1 cellular context compared by ENCODE assay signal in genomic region chr14:24215495-24216344, GRCh38.
TF ChIP-seq lines count a peak whose summit lies in the region.

Gene MDP1 (minus strand): TSS chr14:24216066. CDS start chr14:24215955, 111 bp downstream.

TF ChIP-seq in HepG2, 621 proteins besides CTCF, POLR2A, EP300 and RAD21 (continued from another document):
- TF ChIP-seq KLF12 (CRISPR knock-in tag; IDR thresholded peaks at IDR 0.05; ENCODE audit: borderline replicate concordance): peak; percentile 99
- TF ChIP-seq MIXL1 (CRISPR knock-in tag; IDR thresholded peaks at IDR 0.05): peak; percentile 96
- TF ChIP-seq, protein P1, sequence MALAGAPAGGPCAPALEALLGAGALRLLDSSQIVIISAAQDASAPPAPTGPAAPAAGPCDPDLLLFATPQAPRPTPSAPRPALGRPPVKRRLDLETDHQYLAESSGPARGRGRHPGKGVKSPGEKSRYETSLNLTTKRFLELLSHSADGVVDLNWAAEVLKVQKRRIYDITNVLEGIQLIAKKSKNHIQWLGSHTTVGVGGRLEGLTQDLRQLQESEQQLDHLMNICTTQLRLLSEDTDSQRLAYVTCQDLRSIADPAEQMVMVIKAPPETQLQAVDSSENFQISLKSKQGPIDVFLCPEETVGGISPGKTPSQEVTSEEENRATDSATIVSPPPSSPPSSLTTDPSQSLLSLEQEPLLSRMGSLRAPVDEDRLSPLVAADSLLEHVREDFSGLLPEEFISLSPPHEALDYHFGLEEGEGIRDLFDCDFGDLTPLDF (CRISPR knock-in tag; IDR thresholded peaks at IDR 0.05): no peak; the same call in 1 of the 2 replicates
- peak; percentile 99 for TF ChIP-seq RBM22 (optimal IDR thresholded peaks at IDR 0.05; ENCODE audit: low read length)
- peak; percentile 88; the same call in 1 of the 2 replicates for TF ChIP-seq ZNF552 (CRISPR knock-in tag; IDR thresholded peaks at IDR 0.05; ENCODE audit: borderline replicate concordance)
- TF ChIP-seq, protein P2, sequence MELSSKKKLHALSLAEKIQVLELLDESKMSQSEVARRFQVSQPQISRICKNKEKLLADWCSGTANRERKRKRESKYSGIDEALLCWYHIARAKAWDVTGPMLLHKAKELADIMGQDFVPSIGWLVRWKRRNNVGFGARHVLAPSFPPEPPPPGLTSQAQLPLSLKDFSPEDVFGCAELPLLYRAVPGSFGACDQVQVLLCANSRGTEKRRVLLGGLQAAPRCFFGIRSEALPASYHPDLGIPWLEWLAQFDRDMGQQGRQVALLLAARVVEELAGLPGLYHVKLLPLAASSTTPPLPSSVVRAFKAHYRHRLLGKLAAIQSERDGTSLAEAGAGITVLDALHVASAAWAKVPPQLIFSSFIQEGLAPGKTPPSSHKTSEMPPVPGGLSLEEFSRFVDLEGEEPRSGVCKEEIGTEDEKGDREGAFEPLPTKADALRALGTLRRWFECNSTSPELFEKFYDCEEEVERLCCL (CRISPR knock-in tag; IDR thresholded peaks at IDR 0.05; ENCODE audit: borderline replicate concordance): peak; percentile 96
- peak; percentile 94; the same call in 2 of the 3 replicates for TF ChIP-seq MXI1 (IDR thresholded peaks at IDR 0.05; ENCODE audit: borderline replicate concordance, low read depth, low read length)
- TF ChIP-seq MTA3 (CRISPR knock-in tag; IDR thresholded peaks at IDR 0.05): 0 out of 2 replicates have a peak, but pooled peaks have one; percentile 13
- peak; percentile 95; the same call in 1 of the 2 replicates for TF ChIP-seq MYNN (CRISPR knock-in tag; IDR thresholded peaks at IDR 0.05; ENCODE audit: low read depth)
- no peak for TF ChIP-seq ZNF367 (CRISPR knock-in tag; IDR thresholded peaks at IDR 0.05; ENCODE audit: borderline replicate concordance)
- peak; percentile 100 for TF ChIP-seq ZNF350 (CRISPR knock-in tag; IDR thresholded peaks at IDR 0.05; ENCODE audit: borderline replicate concordance, low read depth)
- no peak for TF ChIP-seq MAFF (IDR thresholded peaks at IDR 0.05; ENCODE audit: low read depth, low read length)
- peak; percentile 98 for TF ChIP-seq STAT6 (CRISPR knock-in tag; IDR thresholded peaks at IDR 0.05; ENCODE audit: borderline replicate concordance)
- TF ChIP-seq, protein P3, sequence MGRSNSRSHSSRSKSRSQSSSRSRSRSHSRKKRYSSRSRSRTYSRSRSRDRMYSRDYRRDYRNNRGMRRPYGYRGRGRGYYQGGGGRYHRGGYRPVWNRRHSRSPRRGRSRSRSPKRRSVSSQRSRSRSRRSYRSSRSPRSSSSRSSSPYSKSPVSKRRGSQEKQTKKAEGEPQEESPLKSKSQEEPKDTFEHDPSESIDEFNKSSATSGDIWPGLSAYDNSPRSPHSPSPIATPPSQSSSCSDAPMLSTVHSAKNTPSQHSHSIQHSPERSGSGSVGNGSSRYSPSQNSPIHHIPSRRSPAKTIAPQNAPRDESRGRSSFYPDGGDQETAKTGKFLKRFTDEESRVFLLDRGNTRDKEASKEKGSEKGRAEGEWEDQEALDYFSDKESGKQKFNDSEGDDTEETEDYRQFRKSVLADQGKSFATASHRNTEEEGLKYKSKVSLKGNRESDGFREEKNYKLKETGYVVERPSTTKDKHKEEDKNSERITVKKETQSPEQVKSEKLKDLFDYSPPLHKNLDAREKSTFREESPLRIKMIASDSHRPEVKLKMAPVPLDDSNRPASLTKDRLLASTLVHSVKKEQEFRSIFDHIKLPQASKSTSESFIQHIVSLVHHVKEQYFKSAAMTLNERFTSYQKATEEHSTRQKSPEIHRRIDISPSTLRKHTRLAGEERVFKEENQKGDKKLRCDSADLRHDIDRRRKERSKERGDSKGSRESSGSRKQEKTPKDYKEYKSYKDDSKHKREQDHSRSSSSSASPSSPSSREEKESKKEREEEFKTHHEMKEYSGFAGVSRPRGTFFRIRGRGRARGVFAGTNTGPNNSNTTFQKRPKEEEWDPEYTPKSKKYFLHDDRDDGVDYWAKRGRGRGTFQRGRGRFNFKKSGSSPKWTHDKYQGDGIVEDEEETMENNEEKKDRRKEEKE (IDR thresholded peaks at IDR 0.05): no peak
- peak; percentile 97 for TF ChIP-seq SSRP1 (CRISPR knock-in tag; IDR thresholded peaks at IDR 0.05)
- TF ChIP-seq RAD51 (IDR thresholded peaks at IDR 0.05; ENCODE audit: borderline replicate concordance): no peak
- TF ChIP-seq PHF8 (CRISPR knock-in tag; IDR thresholded peaks at IDR 0.05): peak; percentile 99
- TF ChIP-seq PAF1 (CRISPR knock-in tag; IDR thresholded peaks at IDR 0.05): peak; percentile 90
- TF ChIP-seq GATA4 (IDR thresholded peaks at IDR 0.05; ENCODE audit: borderline replicate concordance, low read depth): peak; percentile 88; the same call in 1 of the 2 replicates
- TF ChIP-seq ZNF18 (CRISPR knock-in tag; IDR thresholded peaks at IDR 0.05; ENCODE audit: insufficient replicate concordance): peak; percentile 92
- no peak; the same call in 1 of the 2 replicates for TF ChIP-seq TBP (CRISPR knock-in tag; IDR thresholded peaks at IDR 0.05)
- no peak for TF ChIP-seq JDP2 (CRISPR knock-in tag; IDR thresholded peaks at IDR 0.05; ENCODE audit: borderline replicate concordance)
- peak; percentile 85 for TF ChIP-seq SP5 (CRISPR knock-in tag; IDR thresholded peaks at IDR 0.05; ENCODE audit: borderline replicate concordance, low read depth)
- peak; percentile 99 for TF ChIP-seq ZNF766 (CRISPR knock-in tag; IDR thresholded peaks at IDR 0.05; ENCODE audit: borderline replicate concordance)
- TF ChIP-seq ZNF562 (CRISPR knock-in tag; IDR thresholded peaks at IDR 0.05; ENCODE audit: borderline replicate concordance): no peak; the same call in 1 of the 2 replicates
- TF ChIP-seq ZMYM4 (CRISPR knock-in tag; IDR thresholded peaks at IDR 0.05): peak; percentile 99
- peak; percentile 99 for TF ChIP-seq NFKB2 (CRISPR knock-in tag; IDR thresholded peaks at IDR 0.05; ENCODE audit: borderline replicate concordance)
- TF ChIP-seq GTF3A (CRISPR knock-in tag; conservative IDR thresholded peaks at IDR 0.05): peak; percentile 92; the same call in 1 of the 2 replicates
- no peak for TF ChIP-seq ZNF282 (IDR thresholded peaks at IDR 0.05; ENCODE audit: partially characterized antibody)
- TF ChIP-seq NPAS2 (CRISPR knock-in tag; IDR thresholded peaks at IDR 0.05; ENCODE audit: borderline replicate concordance): no peak
- no peak for TF ChIP-seq SRSF9 (IDR thresholded peaks at IDR 0.05; ENCODE audit: borderline replicate concordance, insufficient read depth, low read depth, low read length, poor library complexity, severe bottlenecking)
- peak; percentile 98 for TF ChIP-seq ZNF687 (CRISPR knock-in tag; IDR thresholded peaks at IDR 0.05)
- peak; percentile 100 for TF ChIP-seq AGO2 (optimal IDR thresholded peaks at IDR 0.05; ENCODE audit: low read depth, low read length)
- TF ChIP-seq, protein P4, sequence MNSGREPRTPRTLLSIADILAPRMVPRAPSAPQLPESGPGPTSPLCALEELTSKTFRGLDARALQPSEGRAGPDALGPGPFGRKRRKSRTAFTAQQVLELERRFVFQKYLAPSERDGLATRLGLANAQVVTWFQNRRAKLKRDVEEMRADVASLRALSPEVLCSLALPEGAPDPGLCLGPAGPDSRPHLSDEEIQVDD (CRISPR knock-in tag; IDR thresholded peaks at IDR 0.05; ENCODE audit: borderline replicate concordance): peak; percentile 90
- TF ChIP-seq ZBTB8A (CRISPR knock-in tag; IDR thresholded peaks at IDR 0.05; ENCODE audit: borderline replicate concordance, low read depth): peak; percentile 95; the same call in 1 of the 2 replicates
- TF ChIP-seq TOPORS (CRISPR knock-in tag; IDR thresholded peaks at IDR 0.05): peak; percentile 98
- TF ChIP-seq ZNF451 (CRISPR knock-in tag; IDR thresholded peaks at IDR 0.05): peak; percentile 95
- peak; percentile 75 for TF ChIP-seq RARA (CRISPR knock-in tag; IDR thresholded peaks at IDR 0.05)
- TF ChIP-seq SMC3 (IDR thresholded peaks at IDR 0.05; ENCODE audit: low read length): peak; percentile 73; the same call in 1 of the 2 replicates
